Comparison of ENCODE assay signal across 1 cellular context in the genomic region with DNA sequence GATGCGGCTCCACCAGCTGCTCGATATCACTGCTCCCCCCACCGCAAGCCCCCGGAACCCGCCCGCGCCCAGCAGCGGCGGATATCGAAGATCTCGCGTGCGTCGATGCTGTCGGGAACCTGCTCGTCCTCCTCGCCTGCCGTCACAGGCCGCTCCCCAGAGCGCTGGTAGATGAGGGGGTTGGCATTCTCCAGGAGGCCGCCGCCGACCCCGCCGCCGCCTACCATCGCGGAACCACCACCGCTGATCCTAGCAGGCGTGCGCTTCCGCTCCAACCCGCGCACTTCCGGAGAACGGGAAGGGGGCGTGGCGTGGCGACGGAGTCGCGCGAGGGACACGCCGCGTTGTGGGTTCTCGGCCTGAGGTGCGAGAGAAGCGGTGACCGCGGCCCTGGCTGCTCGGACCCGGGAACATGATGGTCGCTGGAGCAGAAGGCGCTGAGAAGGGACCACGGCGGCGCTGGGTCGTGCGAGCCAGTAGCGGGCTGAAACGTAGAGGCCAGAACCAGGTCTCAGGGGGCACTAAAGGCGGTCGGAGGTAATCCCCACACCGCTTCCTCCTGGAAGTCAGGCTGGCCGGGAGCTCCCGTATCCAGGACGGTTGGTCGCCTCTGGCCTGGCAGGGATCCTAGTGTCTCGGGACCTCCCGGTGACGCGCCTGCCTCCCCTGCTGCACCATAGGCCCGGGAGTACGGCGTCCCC.
TF ChIP-seq lines count a peak whose summit lies in the region.

A gene (minus strand): TSS at position 265 of the 701 bp plus-strand sequence. CDS start 38 bp downstream, at position 227.

TF ChIP-seq in K562, 482 proteins besides CTCF, POLR2A, EP300 and RAD21 (continued from another document):
- TF ChIP-seq, protein P1, sequence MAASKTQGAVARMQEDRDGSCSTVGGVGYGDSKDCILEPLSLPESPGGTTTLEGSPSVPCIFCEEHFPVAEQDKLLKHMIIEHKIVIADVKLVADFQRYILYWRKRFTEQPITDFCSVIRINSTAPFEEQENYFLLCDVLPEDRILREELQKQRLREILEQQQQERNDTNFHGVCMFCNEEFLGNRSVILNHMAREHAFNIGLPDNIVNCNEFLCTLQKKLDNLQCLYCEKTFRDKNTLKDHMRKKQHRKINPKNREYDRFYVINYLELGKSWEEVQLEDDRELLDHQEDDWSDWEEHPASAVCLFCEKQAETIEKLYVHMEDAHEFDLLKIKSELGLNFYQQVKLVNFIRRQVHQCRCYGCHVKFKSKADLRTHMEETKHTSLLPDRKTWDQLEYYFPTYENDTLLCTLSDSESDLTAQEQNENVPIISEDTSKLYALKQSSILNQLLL (CRISPR knock-in tag; IDR thresholded peaks at IDR 0.05; ENCODE audit: borderline replicate concordance), result no peak
- TF ChIP-seq ZNF140 (CRISPR knock-in tag; IDR thresholded peaks at IDR 0.05) (no peak), RBM34 (IDR thresholded peaks at IDR 0.05; ENCODE audit: borderline replicate concordance, insufficient read depth, low read length) (no peak), MEF2A (IDR thresholded peaks at IDR 0.05; ENCODE audit: control insufficient read depth, low read depth, low read length) (no peak), TAF7 (tag; IDR thresholded peaks at IDR 0.05) (no peak), MXI1 (IDR thresholded peaks at IDR 0.05; ENCODE audit: low read depth, low read length) (peak; percentile 79), EGR1 (conservative IDR thresholded peaks at IDR 0.05) (peak; percentile 71), GATAD2B (IDR thresholded peaks at IDR 0.05; ENCODE audit: borderline replicate concordance) (no peak), ELF1 (tag; IDR thresholded peaks at IDR 0.05) (peak; percentile 96), KLF13 (tag; IDR thresholded peaks at IDR 0.05; ENCODE audit: borderline replicate concordance, low read depth) (peak; percentile 95; the same call in 1 of the 2 replicates), BHLHE40 (IDR thresholded peaks at IDR 0.05; ENCODE audit: low read length) (peak; percentile 48; the same call in 1 of the 2 replicates), CBFA2T2 (conservative IDR thresholded peaks at IDR 0.05) (no peak), SMAD3 (CRISPR knock-in tag; conservative IDR thresholded peaks at IDR 0.05) (0 out of 2 replicates have a peak, but pooled peaks have one; percentile 14), HDGF (IDR thresholded peaks at IDR 0.05) (no peak), SRSF1 (IDR thresholded peaks at IDR 0.05; ENCODE audit: low read depth, low read length) (no peak), MAFK (IDR thresholded peaks at IDR 0.05; ENCODE audit: low read length) (no peak), ZFX (CRISPR knock-in tag; IDR thresholded peaks at IDR 0.05) (peak; percentile 81), ZNF3 (CRISPR knock-in tag; IDR thresholded peaks at IDR 0.05) (no peak), NR1H2 (CRISPR knock-in tag; IDR thresholded peaks at IDR 0.05) (no peak), SIX5 (IDR thresholded peaks at IDR 0.05; ENCODE audit: borderline replicate concordance in 1 of 2, insufficient read depth in 1 of 2, low read depth in 1 of 2, low read length in 2 of 2) (0 out of 4 replicates have a peak, but pooled peaks of 1 of the 2 experiments have one; percentile 17), PTTG1 (tag; IDR thresholded peaks at IDR 0.05; ENCODE audit: low read depth) (no peak), SIN3A (IDR thresholded peaks at IDR 0.05; ENCODE audit: borderline replicate concordance in 2 of 2, control insufficient read depth in 1 of 2, low read depth in 2 of 2, low read length in 2 of 2) (peak; percentile 74 to 90; a peak in 2 of 4 replicates), MEIS2 (IDR thresholded peaks at IDR 0.05; ENCODE audit: partially characterized antibody) (no peak), RBM25 (IDR thresholded peaks at IDR 0.05; ENCODE audit: low read depth, low read length, severe bottlenecking) (no peak), RBM17 (IDR thresholded peaks at IDR 0.05; ENCODE audit: borderline replicate concordance, low read depth, low read length) (no peak), HSF4 (CRISPR knock-in tag; IDR thresholded peaks at IDR 0.05; ENCODE audit: borderline replicate concordance) (no peak), HMG20A (CRISPR knock-in tag; conservative IDR thresholded peaks at IDR 0.05) (no peak), TEAD2 (tag; IDR thresholded peaks at IDR 0.05) (no peak), ZEB2 (IDR thresholded peaks at IDR 0.05) (no peak)
- TF ChIP-seq, protein P2, sequence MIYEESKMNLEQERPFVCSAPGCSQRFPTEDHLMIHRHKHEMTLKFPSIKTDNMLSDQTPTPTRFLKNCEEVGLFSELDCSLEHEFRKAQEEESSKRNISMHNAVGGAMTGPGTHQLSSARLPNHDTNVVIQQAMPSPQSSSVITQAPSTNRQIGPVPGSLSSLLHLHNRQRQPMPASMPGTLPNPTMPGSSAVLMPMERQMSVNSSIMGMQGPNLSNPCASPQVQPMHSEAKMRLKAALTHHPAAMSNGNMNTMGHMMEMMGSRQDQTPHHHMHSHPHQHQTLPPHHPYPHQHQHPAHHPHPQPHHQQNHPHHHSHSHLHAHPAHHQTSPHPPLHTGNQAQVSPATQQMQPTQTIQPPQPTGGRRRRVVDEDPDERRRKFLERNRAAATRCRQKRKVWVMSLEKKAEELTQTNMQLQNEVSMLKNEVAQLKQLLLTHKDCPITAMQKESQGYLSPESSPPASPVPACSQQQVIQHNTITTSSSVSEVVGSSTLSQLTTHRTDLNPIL (CRISPR knock-in tag; IDR thresholded peaks at IDR 0.05), result no peak
- TF ChIP-seq, protein P3, sequence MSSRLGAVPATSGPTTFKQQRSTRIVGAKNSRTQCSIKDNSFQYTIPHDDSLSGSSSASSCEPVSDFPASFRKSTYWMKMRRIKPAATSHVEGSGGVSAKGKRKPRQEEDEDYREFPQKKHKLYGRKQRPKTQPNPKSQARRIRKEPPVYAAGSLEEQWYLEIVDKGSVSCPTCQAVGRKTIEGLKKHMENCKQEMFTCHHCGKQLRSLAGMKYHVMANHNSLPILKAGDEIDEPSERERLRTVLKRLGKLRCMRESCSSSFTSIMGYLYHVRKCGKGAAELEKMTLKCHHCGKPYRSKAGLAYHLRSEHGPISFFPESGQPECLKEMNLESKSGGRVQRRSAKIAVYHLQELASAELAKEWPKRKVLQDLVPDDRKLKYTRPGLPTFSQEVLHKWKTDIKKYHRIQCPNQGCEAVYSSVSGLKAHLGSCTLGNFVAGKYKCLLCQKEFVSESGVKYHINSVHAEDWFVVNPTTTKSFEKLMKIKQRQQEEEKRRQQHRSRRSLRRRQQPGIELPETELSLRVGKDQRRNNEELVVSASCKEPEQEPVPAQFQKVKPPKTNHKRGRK (tag; IDR thresholded peaks at IDR 0.05), result no peak
- TF ChIP-seq, protein P4, sequence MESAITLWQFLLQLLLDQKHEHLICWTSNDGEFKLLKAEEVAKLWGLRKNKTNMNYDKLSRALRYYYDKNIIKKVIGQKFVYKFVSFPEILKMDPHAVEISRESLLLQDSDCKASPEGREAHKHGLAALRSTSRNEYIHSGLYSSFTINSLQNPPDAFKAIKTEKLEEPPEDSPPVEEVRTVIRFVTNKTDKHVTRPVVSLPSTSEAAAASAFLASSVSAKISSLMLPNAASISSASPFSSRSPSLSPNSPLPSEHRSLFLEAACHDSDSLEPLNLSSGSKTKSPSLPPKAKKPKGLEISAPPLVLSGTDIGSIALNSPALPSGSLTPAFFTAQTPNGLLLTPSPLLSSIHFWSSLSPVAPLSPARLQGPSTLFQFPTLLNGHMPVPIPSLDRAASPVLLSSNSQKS (CRISPR knock-in tag; IDR thresholded peaks at IDR 0.05), result no peak
- TF ChIP-seq, protein P5, sequence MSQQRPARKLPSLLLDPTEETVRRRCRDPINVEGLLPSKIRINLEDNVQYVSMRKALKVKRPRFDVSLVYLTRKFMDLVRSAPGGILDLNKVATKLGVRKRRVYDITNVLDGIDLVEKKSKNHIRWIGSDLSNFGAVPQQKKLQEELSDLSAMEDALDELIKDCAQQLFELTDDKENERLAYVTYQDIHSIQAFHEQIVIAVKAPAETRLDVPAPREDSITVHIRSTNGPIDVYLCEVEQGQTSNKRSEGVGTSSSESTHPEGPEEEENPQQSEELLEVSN (IDR thresholded peaks at IDR 0.05; ENCODE audit: borderline replicate concordance in 1 of 2, extremely low read depth in 1 of 2, insufficient read depth in 1 of 2, insufficient read length in 1 of 2, low read depth in 1 of 2, low read length in 1 of 2, poor library complexity in 1 of 2, severe bottlenecking in 1 of 2), result peak; percentile 65 to 81
- TF ChIP-seq, protein P6, sequence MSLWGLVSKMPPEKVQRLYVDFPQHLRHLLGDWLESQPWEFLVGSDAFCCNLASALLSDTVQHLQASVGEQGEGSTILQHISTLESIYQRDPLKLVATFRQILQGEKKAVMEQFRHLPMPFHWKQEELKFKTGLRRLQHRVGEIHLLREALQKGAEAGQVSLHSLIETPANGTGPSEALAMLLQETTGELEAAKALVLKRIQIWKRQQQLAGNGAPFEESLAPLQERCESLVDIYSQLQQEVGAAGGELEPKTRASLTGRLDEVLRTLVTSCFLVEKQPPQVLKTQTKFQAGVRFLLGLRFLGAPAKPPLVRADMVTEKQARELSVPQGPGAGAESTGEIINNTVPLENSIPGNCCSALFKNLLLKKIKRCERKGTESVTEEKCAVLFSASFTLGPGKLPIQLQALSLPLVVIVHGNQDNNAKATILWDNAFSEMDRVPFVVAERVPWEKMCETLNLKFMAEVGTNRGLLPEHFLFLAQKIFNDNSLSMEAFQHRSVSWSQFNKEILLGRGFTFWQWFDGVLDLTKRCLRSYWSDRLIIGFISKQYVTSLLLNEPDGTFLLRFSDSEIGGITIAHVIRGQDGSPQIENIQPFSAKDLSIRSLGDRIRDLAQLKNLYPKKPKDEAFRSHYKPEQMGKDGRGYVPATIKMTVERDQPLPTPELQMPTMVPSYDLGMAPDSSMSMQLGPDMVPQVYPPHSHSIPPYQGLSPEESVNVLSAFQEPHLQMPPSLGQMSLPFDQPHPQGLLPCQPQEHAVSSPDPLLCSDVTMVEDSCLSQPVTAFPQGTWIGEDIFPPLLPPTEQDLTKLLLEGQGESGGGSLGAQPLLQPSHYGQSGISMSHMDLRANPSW (CRISPR knock-in tag; IDR thresholded peaks at IDR 0.05), result no peak
- TF ChIP-seq, protein P7, sequence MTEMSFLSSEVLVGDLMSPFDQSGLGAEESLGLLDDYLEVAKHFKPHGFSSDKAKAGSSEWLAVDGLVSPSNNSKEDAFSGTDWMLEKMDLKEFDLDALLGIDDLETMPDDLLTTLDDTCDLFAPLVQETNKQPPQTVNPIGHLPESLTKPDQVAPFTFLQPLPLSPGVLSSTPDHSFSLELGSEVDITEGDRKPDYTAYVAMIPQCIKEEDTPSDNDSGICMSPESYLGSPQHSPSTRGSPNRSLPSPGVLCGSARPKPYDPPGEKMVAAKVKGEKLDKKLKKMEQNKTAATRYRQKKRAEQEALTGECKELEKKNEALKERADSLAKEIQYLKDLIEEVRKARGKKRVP (CRISPR knock-in tag; IDR thresholded peaks at IDR 0.05), result no peak
- TF ChIP-seq, protein P8, sequence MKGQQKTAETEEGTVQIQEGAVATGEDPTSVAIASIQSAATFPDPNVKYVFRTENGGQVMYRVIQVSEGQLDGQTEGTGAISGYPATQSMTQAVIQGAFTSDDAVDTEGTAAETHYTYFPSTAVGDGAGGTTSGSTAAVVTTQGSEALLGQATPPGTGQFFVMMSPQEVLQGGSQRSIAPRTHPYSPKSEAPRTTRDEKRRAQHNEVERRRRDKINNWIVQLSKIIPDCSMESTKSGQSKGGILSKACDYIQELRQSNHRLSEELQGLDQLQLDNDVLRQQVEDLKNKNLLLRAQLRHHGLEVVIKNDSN (CRISPR knock-in tag; IDR thresholded peaks at IDR 0.05), result no peak; the same call in 1 of the 2 replicates
- TF ChIP-seq, protein P9, sequence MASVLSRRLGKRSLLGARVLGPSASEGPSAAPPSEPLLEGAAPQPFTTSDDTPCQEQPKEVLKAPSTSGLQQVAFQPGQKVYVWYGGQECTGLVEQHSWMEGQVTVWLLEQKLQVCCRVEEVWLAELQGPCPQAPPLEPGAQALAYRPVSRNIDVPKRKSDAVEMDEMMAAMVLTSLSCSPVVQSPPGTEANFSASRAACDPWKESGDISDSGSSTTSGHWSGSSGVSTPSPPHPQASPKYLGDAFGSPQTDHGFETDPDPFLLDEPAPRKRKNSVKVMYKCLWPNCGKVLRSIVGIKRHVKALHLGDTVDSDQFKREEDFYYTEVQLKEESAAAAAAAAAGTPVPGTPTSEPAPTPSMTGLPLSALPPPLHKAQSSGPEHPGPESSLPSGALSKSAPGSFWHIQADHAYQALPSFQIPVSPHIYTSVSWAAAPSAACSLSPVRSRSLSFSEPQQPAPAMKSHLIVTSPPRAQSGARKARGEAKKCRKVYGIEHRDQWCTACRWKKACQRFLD (CRISPR knock-in tag; IDR thresholded peaks at IDR 0.05), result no peak
